ENCODE assay signal across 8 cellular contexts in genomic region chr16:56450901-56451752, GRCh38. TPM values are rescaled to one million over a fixed set of nuclear protein-coding genes. Genes with fewer than 3 reads are reported as not detected.
A peak's percentile ranks its signal among the peaks of the same experiment; 100 is the strongest.
DNase-seq lines count a peak whose midpoint lies in the region; ATAC-seq and TF ChIP-seq lines count a peak whose summit lies in the region.

NUDT21 (minus strand) TSS chr16:56451332; CDS start chr16:56451202, 130 bp downstream.
OGFOD1 (plus strand) TSS chr16:56451554; CDS start chr16:56451613, 59 bp downstream.

- in situ Hi-C loops in GM13976 (cut with MboI; ENCODE audit: low sequenced_read_pairs, unreplicated experiment) = no loop called here

- H3K27me3 ChIP-seq in heart left ventricle = no peaks in the 10 kb centered on the region

- WGBS in heart left ventricle, 4 donors = 0 to 1% (median 0%) methylated on average over 47 to 61 of the region's 61 CpGs

- peaks cover 14% of the 10 kb centered on the region for H3K36me3 Mint-ChIP-seq in type B pancreatic cell

- peak within 1 kb of the TSS; percentile 39 to 90 (median 86) for H3K27ac ChIP-seq in heart left ventricle

- peak within 1 kb of the TSS; percentile 96 for H3K4me3 Mint-ChIP-seq in type B pancreatic cell

- H3K27ac Mint-ChIP-seq in type B pancreatic cell = peak within 1 kb of the TSS; percentile 96

- peak within 1 kb of the TSS; percentile 65 to 98 (median 88) for H3K4me3 ChIP-seq in heart left ventricle

- H3K36me3 ChIP-seq in heart left ventricle = peaks cover 0 to 48% (median 41%) of the 10 kb centered on the region in 9 donors

- peaks cover 22% of the 10 kb centered on the region for H3K4me1 Mint-ChIP-seq in type B pancreatic cell (ENCODE audit: unreplicated experiment)

- ATAC-seq in HG02870 (IDR thresholded peaks at IDR 0.05; ENCODE audit: unreplicated experiment) (peak; percentile 96), heart left ventricle (peak; percentile 99)

- intact Hi-C loops in T-helper 1 cell treated with Interleukin-12 subunit alpha and Interleukin-12 subunit beta and Interleukin-4 antibody, amounts not matched to agents 30 ng/mL and 1 ng/mL, for 36 hours (cut with micrococcal nuclease) = loop anchor here (1.0 to 5.0 kb wide), 17 partner anchors 26 to 1941 kb away; partner anchors contain the start of genes AMFR, BBS2, CFAP20 and GINS3
- intact Hi-C loops in heart left ventricle (cut with DNase I) = no loop called here

- TF ChIP-seq POLR2A in heart left ventricle (IDR thresholded peaks at IDR 0.05) = peak in 1 of 2 donors; percentile 67

- H3K4me1 ChIP-seq in heart left ventricle = peaks cover 0 to 48% (median 36%) of the 10 kb centered on the region in 12 donors

- H3K9me3 ChIP-seq in heart left ventricle = no peaks in the 10 kb centered on the region

- peak; percentile 99 for DNase-seq in GM13976 (ENCODE audit: low spot score)
- DNase-seq in NCI-H146 treated with DMSO at 0.1 percent for 48 hours (lab: John Stamatoyannopoulos, UW; ENCODE audit: unreplicated experiment) = peak; percentile 95
- peak; percentile 99 for DNase-seq in amniotic epithelial cell (ENCODE audit: low read depth)
- peak; percentile 95 to 97 (median 96) for DNase-seq in heart left ventricle
- peak; percentile 99 for DNase-seq in pons (ENCODE audit: low spot score)
- peak; percentile 90 for DNase-seq in type B pancreatic cell (ENCODE audit: extremely low spot score, unreplicated experiment)

- H3K9me3 Mint-ChIP-seq in type B pancreatic cell = no peaks in the 10 kb centered on the region

- TF ChIP-seq CTCF in GM13976 (IDR thresholded peaks at IDR 0.05; ENCODE audit: borderline replicate concordance, control extremely low read depth, extremely low read depth, insufficient read depth, missing control alignments) = no peak
- peak in 3 of 12 donors; percentile 3 to 17 (median 9) for TF ChIP-seq CTCF in heart left ventricle (IDR thresholded peaks at IDR 0.05)
- TF ChIP-seq CTCF in type B pancreatic cell (conservative IDR thresholded peaks at IDR 0.05) = peak; percentile 10

- H3K27me3 Mint-ChIP-seq in type B pancreatic cell = no peaks in the 10 kb centered on the region

RNA-seq across cellular contexts. Expression of gene NUDT21, which starts in this region (rescaled TPM):
- 190 and 193 TPM in 2 replicates for total RNA-seq in T-helper 1 cell treated with Interleukin-12 subunit alpha and Interleukin-12 subunit beta and Interleukin-4 antibody, amounts not matched to agents 30 ng/mL and 1 ng/mL, for 36 hours
- total RNA-seq in heart left ventricle (10 to 100 TPM; 35.2 to 74.3 (median 65.9) TPM), type B pancreatic cell (ENCODE audit: low replicate concordance) (139 and 148 TPM in 2 replicates)
- 10 to 100 TPM; 10.9 to 53.8 TPM for polyA plus RNA-seq in heart left ventricle

RNA-seq across cellular contexts. Expression of gene OGFOD1, which starts in this region (rescaled TPM):
- 52.5 and 57.2 TPM in 2 replicates for total RNA-seq in T-helper 1 cell treated with Interleukin-12 subunit alpha and Interleukin-12 subunit beta and Interleukin-4 antibody, amounts not matched to agents 30 ng/mL and 1 ng/mL, for 36 hours
- total RNA-seq in heart left ventricle = 10 to 100 TPM; 20.8 to 39.1 (median 31.9) TPM
- 10 to 100 TPM; 11.4 to 37.6 TPM for polyA plus RNA-seq in heart left ventricle
- total RNA-seq in type B pancreatic cell (ENCODE audit: low replicate concordance) = 45.9 and 52.2 TPM in 2 replicates

Comparison
In these comparisons a context has a peak if more than half of its experiments do, and no peak if none do; other contexts are left out.
1. Peak in every context shown above with its lines: DNase-seq, ATAC-seq, H3K4me3 ChIP-seq and H3K27ac ChIP-seq.